In the genomic region with DNA sequence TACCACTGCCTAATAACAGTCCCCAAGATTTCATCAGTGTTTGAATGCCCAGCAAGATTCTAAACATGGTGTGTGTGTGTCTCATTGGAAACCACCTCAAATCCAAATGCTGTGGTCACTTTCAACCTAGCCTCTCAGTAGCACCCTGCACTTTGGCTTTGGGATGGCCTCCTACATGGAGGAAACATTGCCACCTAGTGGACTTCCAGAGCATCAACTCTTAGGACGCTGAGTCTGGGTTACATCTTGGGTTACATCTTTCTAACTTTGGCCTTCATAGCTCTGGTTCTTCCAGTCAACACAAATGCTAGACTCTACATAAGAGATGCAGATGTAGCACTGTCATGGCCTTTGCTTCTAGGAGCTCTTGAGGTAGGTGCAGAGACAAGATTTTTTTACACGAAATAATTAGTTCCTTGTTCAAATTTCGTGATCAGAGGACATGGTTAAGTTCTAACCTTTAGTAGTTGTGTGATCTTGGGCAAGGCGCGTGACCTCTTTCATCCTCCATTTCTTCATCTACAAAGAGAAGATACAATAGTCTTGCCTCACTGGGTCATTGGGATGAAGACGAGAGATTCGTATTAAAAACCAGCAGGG, we compare ENCODE assay signal across 8 cellular contexts.
DNase-seq lines count a peak whose midpoint lies in the region; ATAC-seq, FAIRE-seq and TF ChIP-seq lines count a peak whose summit lies in the region.

No MANE protein-coding gene starts in this region.

- whole genome bisulfite sequencing in esophagus squamous epithelium, 2 donors: 66 to 83% methylated on average over 7 of the region's 7 CpGs

- H3K27ac Mint-ChIP-seq in naive thymus-derived CD4-positive, alpha-beta T cell: no peak overlapping the region

- peak; percentile 91 for FAIRE-seq in GM12892 (lab: Jason Lieb, UNC)

- CTCF ChIA-PET in naive thymus-derived CD4-positive, alpha-beta T cell (lab: Charles Lee): interaction anchor here (1.4 kb wide), 1 partner anchor 597 kb away, joined by 4 read pairs; no protein-coding TSS in a partner anchor

- ATAC-seq in SK-N-SH treated with all-trans-retinoic acid at 6 μM for 48 hours (peak; percentile 89), HG03025 (IDR thresholded peaks at IDR 0.05; ENCODE audit: low FRiP score, unreplicated experiment) (no peak), HG03571 (IDR thresholded peaks at IDR 0.05; ENCODE audit: unreplicated experiment) (no peak)
- peak; percentile 57 for ATAC-seq in naive thymus-derived CD4-positive, alpha-beta T cell

- H3K36me3 ChIP-seq in BE2C: no peaks in the 10 kb centered on the region
- no peaks in the 10 kb centered on the region for H3K36me3 ChIP-seq in esophagus squamous epithelium
- H3K36me3 ChIP-seq in naive thymus-derived CD4-positive, alpha-beta T cell (ENCODE audit: control insufficient read depth in 2 of 3, insufficient read depth in 3 of 3, low read length in 3 of 3): no peaks in the 10 kb centered on the region

- POLR2A ChIA-PET in naive thymus-derived CD4-positive, alpha-beta T cell (lab: Charles Lee): no interaction called here

- H3K27me3 Mint-ChIP-seq in naive thymus-derived CD4-positive, alpha-beta T cell: peaks cover 6 to 17% (median 11%) of the 10 kb centered on the region in 5 donors

- H3K4me3 ChIP-seq in BE2C (ENCODE audit: low read depth, low read length): no peak overlapping the region
- H3K4me3 ChIP-seq in esophagus squamous epithelium: no peak overlapping the region
- H3K4me3 ChIP-seq in naive thymus-derived CD4-positive, alpha-beta T cell (ENCODE audit: low read length): no peak overlapping the region

- no peak for TF ChIP-seq POLR2A in GM12892 (IDR thresholded peaks at IDR 0.05; ENCODE audit: low read depth, low read length)
- no peak for TF ChIP-seq POLR2A in esophagus squamous epithelium (IDR thresholded peaks at IDR 0.05)

- DNase-seq in BE2C: peak; percentile 45
- DNase-seq in GM12892 (ENCODE audit: insufficient read length): peak; percentile 47
- DNase-seq in NCI-H1092 (lab: John Stamatoyannopoulos, UW): peak; percentile 30
- no peak for DNase-seq in esophagus squamous epithelium (lab: John Stamatoyannopoulos, UW)
- peak in 5 of 9 donors; percentile 3 to 25 (median 16) for DNase-seq in naive thymus-derived CD4-positive, alpha-beta T cell

- peaks cover 3% of the 10 kb centered on the region; the same call in 1 of the 2 replicates for H3K27me3 ChIP-seq in BE2C
- peaks cover 0 to 30% (median 0%) of the 10 kb centered on the region in 4 donors for H3K27me3 ChIP-seq in esophagus squamous epithelium
- no peaks in the 10 kb centered on the region for H3K27me3 ChIP-seq in naive thymus-derived CD4-positive, alpha-beta T cell (ENCODE audit: control insufficient read depth in 2 of 2, insufficient read depth in 2 of 2, low read length in 2 of 2)

- no peaks in the 10 kb centered on the region for H3K9me3 ChIP-seq in BE2C
- no peaks in the 10 kb centered on the region for H3K9me3 ChIP-seq in esophagus squamous epithelium
- H3K9me3 ChIP-seq in naive thymus-derived CD4-positive, alpha-beta T cell (ENCODE audit: control insufficient read depth in 2 of 3, low read length in 3 of 3): no peaks in the 10 kb centered on the region

- intact Hi-C loops in esophagus squamous epithelium (cut with DNase I): loop anchor here (5.0 to 10.0 kb wide), 3 partner anchors 133 to 595 kb away; no protein-coding TSS in a partner anchor
- intact Hi-C loops in naive thymus-derived CD4-positive, alpha-beta T cell (cut with micrococcal nuclease): loop anchor here in 1 of 2 donors (5.0 kb wide), 1 partner anchor 190 kb away; no protein-coding TSS in a partner anchor

- H3K4me3 Mint-ChIP-seq in naive thymus-derived CD4-positive, alpha-beta T cell: no peak overlapping the region

- peaks cover 0 to 2% (median 0%) of the 10 kb centered on the region in 11 donors for H3K9me3 Mint-ChIP-seq in naive thymus-derived CD4-positive, alpha-beta T cell

- no peak overlapping the region for H3K27ac ChIP-seq in esophagus squamous epithelium
- no peak overlapping the region for H3K27ac ChIP-seq in naive thymus-derived CD4-positive, alpha-beta T cell (ENCODE audit: low read depth, low read length)

- TF ChIP-seq CTCF in BE2C (IDR thresholded peaks at IDR 0.05; ENCODE audit: low read depth, low read length) (peak; percentile 95), esophagus squamous epithelium (IDR thresholded peaks at IDR 0.05) (peak; percentile 19 to 77 (median 57))

- no peaks in the 10 kb centered on the region for H3K4me1 ChIP-seq in BE2C
- no peaks in the 10 kb centered on the region for H3K4me1 ChIP-seq in esophagus squamous epithelium
- no peaks in the 10 kb centered on the region for H3K4me1 ChIP-seq in naive thymus-derived CD4-positive, alpha-beta T cell (ENCODE audit: control insufficient read depth in 2 of 2, insufficient read depth in 2 of 2, low read length in 2 of 2)

- H3K36me3 Mint-ChIP-seq in naive thymus-derived CD4-positive, alpha-beta T cell: no peaks in the 10 kb centered on the region

- H3K4me1 Mint-ChIP-seq in naive thymus-derived CD4-positive, alpha-beta T cell: no peaks in the 10 kb centered on the region

TF ChIP-seq in SK-N-SH treated with all-trans-retinoic acid at 6 μM for 48 hours, 23 proteins besides CTCF, POLR2A, EP300 and RAD21:
- TF ChIP-seq TCF4 (CRISPR knock-in tag; IDR thresholded peaks at IDR 0.05; ENCODE audit: borderline replicate concordance) (no peak), ESRRG (CRISPR knock-in tag; IDR thresholded peaks at IDR 0.05) (no peak), GLIS3 (CRISPR knock-in tag; IDR thresholded peaks at IDR 0.05) (no peak), TOX (CRISPR knock-in tag; IDR thresholded peaks at IDR 0.05; ENCODE audit: borderline replicate concordance) (no peak), BACH2 (CRISPR knock-in tag; IDR thresholded peaks at IDR 0.05; ENCODE audit: borderline replicate concordance) (no peak), ARNTL (CRISPR knock-in tag; IDR thresholded peaks at IDR 0.05; ENCODE audit: borderline replicate concordance, low read depth) (no peak), ISL1 (CRISPR knock-in tag; IDR thresholded peaks at IDR 0.05) (no peak), ZNF70 (CRISPR knock-in tag; IDR thresholded peaks at IDR 0.05) (no peak), ZFP3 (CRISPR knock-in tag; IDR thresholded peaks at IDR 0.05) (no peak)
- TF ChIP-seq, protein P1, sequence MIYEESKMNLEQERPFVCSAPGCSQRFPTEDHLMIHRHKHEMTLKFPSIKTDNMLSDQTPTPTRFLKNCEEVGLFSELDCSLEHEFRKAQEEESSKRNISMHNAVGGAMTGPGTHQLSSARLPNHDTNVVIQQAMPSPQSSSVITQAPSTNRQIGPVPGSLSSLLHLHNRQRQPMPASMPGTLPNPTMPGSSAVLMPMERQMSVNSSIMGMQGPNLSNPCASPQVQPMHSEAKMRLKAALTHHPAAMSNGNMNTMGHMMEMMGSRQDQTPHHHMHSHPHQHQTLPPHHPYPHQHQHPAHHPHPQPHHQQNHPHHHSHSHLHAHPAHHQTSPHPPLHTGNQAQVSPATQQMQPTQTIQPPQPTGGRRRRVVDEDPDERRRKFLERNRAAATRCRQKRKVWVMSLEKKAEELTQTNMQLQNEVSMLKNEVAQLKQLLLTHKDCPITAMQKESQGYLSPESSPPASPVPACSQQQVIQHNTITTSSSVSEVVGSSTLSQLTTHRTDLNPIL (CRISPR knock-in tag; IDR thresholded peaks at IDR 0.05; ENCODE audit: low read depth): no peak

Comparison
In these comparisons a context has a peak if more than half of its experiments do, and no peak if none do; other contexts are left out.
1. ATAC-seq: peak in SK-N-SH treated with all-trans-retinoic acid at 6 μM for 48 hours (single experiment) and naive thymus-derived CD4-positive, alpha-beta T cell (single experiment); none in HG03025 (single experiment) and HG03571 (single experiment).